8 cellular contexts compared by ENCODE assay signal in genomic region chr20:31717478-31717946, GRCh38. TPM values are rescaled to one million over a fixed set of nuclear protein-coding genes. Genes with fewer than 3 reads are reported as not detected.
DNase-seq lines count a peak whose midpoint lies in the region; ATAC-seq and TF ChIP-seq lines count a peak whose summit lies in the region.

No MANE protein-coding gene starts in this region.

- in situ Hi-C loops in transverse colon (cut with MboI; ENCODE audit: low pct_ligation_motif_present in 1 of 4, low pct_unique_long_range_greater_than_20kb in 1 of 4, low sequenced_read_pairs in 3 of 4), result no loop called here

- H3K9me3 Mint-ChIP-seq in T-cell (no peaks in the 10 kb centered on the region), glutamatergic neuron (ENCODE audit: unreplicated experiment) (peaks cover 16% of the 10 kb centered on the region)

- H3K9me2 ChIP-seq in DOHH2 (replicated peaks; ENCODE audit: control insufficient read depth, low read length), result no peaks in the 10 kb centered on the region

- no peak for TF ChIP-seq EP300 in transverse colon (IDR thresholded peaks at IDR 0.05; ENCODE audit: low read depth)

- peak overlapping the region; percentile 87 to 92 for H3K27ac Mint-ChIP-seq in T-cell
- H3K27ac Mint-ChIP-seq in glutamatergic neuron (ENCODE audit: unreplicated experiment), result no peak overlapping the region

- H3K4me3 Mint-ChIP-seq in T-cell, result peak overlapping the region; percentile 49 to 66 (median 50)
- peak overlapping the region; percentile 72 for H3K4me3 Mint-ChIP-seq in glutamatergic neuron (ENCODE audit: unreplicated experiment)

- H3K4me1 Mint-ChIP-seq in T-cell (peaks cover 90 to 98% (median 95%) of the 10 kb centered on the region in 3 donors), glutamatergic neuron (ENCODE audit: low read depth, unreplicated experiment) (peaks cover 67% of the 10 kb centered on the region)

- H3K36me3 ChIP-seq in DOHH2 (ENCODE audit: control insufficient read depth, low read length) (peaks cover 55% of the 10 kb centered on the region), transverse colon (no peaks in the 10 kb centered on the region)

- H3K27ac ChIP-seq in DOHH2 (ENCODE audit: low read depth, low read length) (no peak overlapping the region), transverse colon (peak overlapping the region; percentile 66 to 98 (median 84))

- H3K4me1 ChIP-seq in DOHH2 (ENCODE audit: control insufficient read depth, low read length) (peaks cover 47% of the 10 kb centered on the region), transverse colon (peaks cover 56 to 88% (median 76%) of the 10 kb centered on the region in 4 donors)

- 0 out of 2 replicates have a peak overlapping the region, but pooled peaks have one; percentile 28 for H3K4me2 ChIP-seq in DOHH2 (ENCODE audit: low read length)

- H3K36me3 Mint-ChIP-seq in T-cell (peaks cover 31% of the 10 kb centered on the region), glutamatergic neuron (ENCODE audit: unreplicated experiment) (peaks cover 4% of the 10 kb centered on the region)

- TF ChIP-seq POLR2A in transverse colon (IDR thresholded peaks at IDR 0.05), result no peak

- POLR2A ChIA-PET in T-cell (lab: Charles Lee), result no interaction called here

- H3K9me3 ChIP-seq in DOHH2 (ENCODE audit: control insufficient read depth, insufficient read depth, low read length), result no peaks in the 10 kb centered on the region
- H3K9me3 ChIP-seq in transverse colon, result no peaks in the 10 kb centered on the region

- no peak for DNase-seq in T-cell
- DNase-seq in glutamatergic neuron, result no peak
- no peak for DNase-seq in transverse colon
- no peak for DNase-seq in EL
- no peak for DNase-seq in stimulated activated CD4-positive, alpha-beta T cell treated with anti-CD3 and anti-CD28 coated beads, Interleukin-15, amount 100 ng/mL, for 24 hours

- peaks cover 3% of the 10 kb centered on the region; the same call in 1 of the 2 replicates for H3F3A ChIP-seq in DOHH2 (ENCODE audit: control insufficient read depth, insufficient read depth)

- H3K4me3 ChIP-seq in DOHH2 (ENCODE audit: low read length) (no peak overlapping the region), transverse colon (peak overlapping the region in 1 of 4 donors; percentile 14)

- TF ChIP-seq CTCF in DOHH2 (IDR thresholded peaks at IDR 0.05; ENCODE audit: low read depth, low read length, poor library complexity, severe bottlenecking) (no peak), glutamatergic neuron (IDR thresholded peaks at IDR 0.05; ENCODE audit: partially characterized antibody, unreplicated experiment) (no peak), transverse colon (IDR thresholded peaks at IDR 0.05) (no peak)

- WGBS in transverse colon (ENCODE audit: low coverage in 1 of 2), 2 donors, result 50 to 86% methylated on average over 1 to 3 of the region's 3 CpGs

- H3K79me2 ChIP-seq in DOHH2 (ENCODE audit: control insufficient read depth, low read length), result peaks cover 52% of the 10 kb centered on the region

- intact Hi-C loops in transverse colon (cut with DNase I; ENCODE audit: low total_unique reads), result no loop called here

- H3K27me3 ChIP-seq in DOHH2 (ENCODE audit: control insufficient read depth, low read length), result no peaks in the 10 kb centered on the region
- H3K27me3 ChIP-seq in transverse colon, result no peaks in the 10 kb centered on the region

- no peaks in the 10 kb centered on the region for H4K20me1 ChIP-seq in DOHH2 (ENCODE audit: control insufficient read depth, insufficient read depth, low read depth, low read length)

- CTCF ChIA-PET in T-cell (lab: Charles Lee), result interaction anchor here (1.0 to 9.4 kb wide), 4 partner anchors 10 to 56 kb away, joined by 3 to 282 read pairs (median 8); no protein-coding TSS in a partner anchor

- no peaks in the 10 kb centered on the region for H3K27me3 Mint-ChIP-seq in T-cell
- H3K27me3 Mint-ChIP-seq in glutamatergic neuron (ENCODE audit: unreplicated experiment), result peaks cover 4% of the 10 kb centered on the region

- ATAC-seq in GM21717 (IDR thresholded peaks at IDR 0.05; ENCODE audit: unreplicated experiment) (peak; percentile 38), T-cell (replicated peaks in 1 of 4) (peak in 2 of 4 experiments; percentile 11 to 54), GM18873 (IDR thresholded peaks at IDR 0.05; ENCODE audit: low FRiP score, unreplicated experiment) (no peak)

RNA-seq across cellular contexts. Expression of gene BCL2L1, which starts 5.2 kb away (rescaled TPM):
- total RNA-seq in T-cell, result 10 to 100 TPM; 26.6 to 33.8 (median 27.7) TPM
- 136 TPM for total RNA-seq in glutamatergic neuron (ENCODE audit: unreplicated experiment)
- total RNA-seq in transverse colon, result 100 to 1,000 TPM in 3 of 4 donors, 10 to 100 TPM in 1; 98.6 to 151 (median 107) TPM

RNA-seq across cellular contexts. Expression of gene TPX2, which starts 21.6 kb away (rescaled TPM):
- total RNA-seq in T-cell (1 to 10 TPM in 4 of 5 donors, under 1 TPM in 1; 0.99 to 3.0 (median 1.4) TPM), glutamatergic neuron (ENCODE audit: unreplicated experiment) (44.7 TPM), transverse colon (10 to 100 TPM in 2 of 4 donors, 1 to 10 TPM in 2; 3.2 to 15.7 (median 7.8) TPM)
